ENCODE assay signal across 8 cellular contexts in genomic region chr20:50731930-50732690, GRCh38. TPM values are rescaled to one million over a fixed set of nuclear protein-coding genes. Genes with fewer than 3 reads are reported as not detected.
DNase-seq lines count a peak whose midpoint lies in the region; ATAC-seq, FAIRE-seq and TF ChIP-seq lines count a peak whose summit lies in the region.

No MANE protein-coding gene starts in this region.

- H3K4me2 ChIP-seq in K562 (ENCODE audit: insufficient read depth, low read length), result peak overlapping the region; percentile 94

- no peaks in the 10 kb centered on the region for H3K27me3 ChIP-seq in GM06990 (replicated peaks; ENCODE audit: control insufficient read depth, insufficient read depth, low read length)
- no peaks in the 10 kb centered on the region for H3K27me3 ChIP-seq in K562 (ENCODE audit: control insufficient read depth in 2 of 2, insufficient read depth in 2 of 2, low read length in 2 of 2)
- H3K27me3 ChIP-seq in aorta (ENCODE audit: control insufficient read depth in 1 of 2, insufficient read depth in 2 of 2, low read length in 1 of 2), result no peaks in the 10 kb centered on the region

- BruUV-seq in K562 (replicated peaks; lab: Mats Ljungman, UMichigan), result no TSS peak

- CTCF ChIA-PET in K562 (lab: Yijun Ruan, JAX; ENCODE audit: low intra/inter-chr PET ratio), result no interaction called here

- peak overlapping the region; percentile 15 for H2AFZ ChIP-seq in K562 (ENCODE audit: low read depth, low read length)

- H3K27ac ChIP-seq in K562 (ENCODE audit: extremely low read depth, low read depth, low read length) (peak overlapping the region; percentile 83), mesodermal cell (ENCODE audit: low read depth, low read length, severe bottlenecking) (peak overlapping the region; percentile 58), aorta (ENCODE audit: low read depth in 1 of 2, low read length in 2 of 2) (peak overlapping the region in 1 of 2 donors; percentile 22)

- H3K4me1 ChIP-seq in K562 (replicated peaks in 1 of 2; ENCODE audit: control insufficient read depth in 2 of 2, insufficient read depth in 2 of 2, low read length in 2 of 2), result peaks cover 41 to 51% of the 10 kb centered on the region in 2 experiments
- peaks cover 37% of the 10 kb centered on the region for H3K4me1 ChIP-seq in mesodermal cell (ENCODE audit: control insufficient read depth, insufficient read depth, low read length, poor library complexity, severe bottlenecking)
- H3K4me1 ChIP-seq in aorta (ENCODE audit: control insufficient read depth in 1 of 2, insufficient read depth in 2 of 2, low read length in 2 of 2), result no peaks in the 10 kb centered on the region

- TF ChIP-seq CTCF in GM06990 (IDR thresholded peaks at IDR 0.05; ENCODE audit: insufficient read depth, low read length, poor library complexity, severe bottlenecking) (no peak), K562 (IDR thresholded peaks at IDR 0.05 in 2 of 3, conservative IDR thresholded peaks at IDR 0.05 in 1 of 3; ENCODE audit: insufficient read depth in 2 of 3, low read depth in 1 of 3, low read length in 3 of 3) (no peak)

- in situ Hi-C loops in K562 (cut with MboI), result loop anchor here (10.0 kb wide), 1 partner anchor 247 kb away; no protein-coding TSS in a partner anchor

- H4K20me1 ChIP-seq in K562 (replicated peaks; ENCODE audit: control insufficient read depth, insufficient read depth, low read length), result no peaks in the 10 kb centered on the region

- H3K4me3 ChIP-seq in GM06990 (replicated peaks; ENCODE audit: low read depth, low read length) (peak overlapping the region; percentile 82), K562 (peak overlapping the region; percentile 89), mesodermal cell (ENCODE audit: extremely low read depth, insufficient read depth, low read length, poor library complexity, severe bottlenecking) (peak overlapping the region; percentile 88), aorta (ENCODE audit: low read length in 2 of 2) (peak overlapping the region; percentile 64 to 70)

- DNase-seq in GM06990 (ENCODE audit: extremely low read depth, insufficient read length) (no peak), NCI-H146 (lab: John Stamatoyannopoulos, UW) (peak; percentile 62), K562 (ENCODE audit: extremely low read depth in 1 of 4, low spot score in 3 of 4) (peak in 2 of 4 experiments; percentile 45), aorta (no peak), C1 segment of cervical spinal cord (lab: John Stamatoyannopoulos, UW) (no peak), dermis blood vessel endothelial cell (no peak), NCI-H226 (no peak)

- POLR2A ChIA-PET in K562 (lab: Yijun Ruan, JAX), result interaction anchor here (0.5 to 4.2 kb wide), 12 partner anchors 9 to 877 kb away, joined by 3 to 21 read pairs (median 3); no protein-coding TSS in a partner anchor

- no peaks in the 10 kb centered on the region for H3K9me3 ChIP-seq in K562 (replicated peaks; ENCODE audit: control insufficient read depth, insufficient read depth, low read depth, low read length)
- H3K9me3 ChIP-seq in mesodermal cell (ENCODE audit: control insufficient read depth, low read length), result no peaks in the 10 kb centered on the region
- H3K9me3 ChIP-seq in aorta (ENCODE audit: control insufficient read depth, low read length), result no peaks in the 10 kb centered on the region

- H3K79me2 ChIP-seq in K562 (ENCODE audit: control insufficient read depth, insufficient read depth, low read length), result peaks cover 57% of the 10 kb centered on the region

- no peak for TF ChIP-seq RAD21 in K562 (CRISPR knock-in tag; conservative IDR thresholded peaks at IDR 0.05 in 1 of 2, IDR thresholded peaks at IDR 0.05 in 1 of 2)

- peak; percentile 26 for FAIRE-seq in K562 (lab: Jason Lieb, UNC)

- TF ChIP-seq POLR2A in K562 (conservative IDR thresholded peaks at IDR 0.05), result no peak

- H3K9me1 ChIP-seq in K562 (ENCODE audit: control insufficient read depth, insufficient read depth, low read length), result no peaks in the 10 kb centered on the region

- intact Hi-C loops in K562 (cut with micrococcal nuclease), result loop anchor here (5.0 kb wide), 1 partner anchor 40 kb away; the partner anchor contains the start of gene RIPOR3
- intact Hi-C loops in aorta (cut with DNase I), result loop anchor here in 1 of 2 donors (5.0 kb wide), 1 partner anchor 85 kb away; no protein-coding TSS in a partner anchor

- H3K36me3 ChIP-seq in GM06990 (ENCODE audit: control insufficient read depth, insufficient read depth, low read length) (no peaks in the 10 kb centered on the region), K562 (ENCODE audit: control insufficient read depth, insufficient read depth, low read length) (peaks cover 15% of the 10 kb centered on the region), mesodermal cell (ENCODE audit: control insufficient read depth, insufficient read depth, low read length) (peaks cover 5% of the 10 kb centered on the region), aorta (ENCODE audit: control insufficient read depth in 1 of 2, insufficient read depth in 2 of 2, low read length in 1 of 2) (no peaks in the 10 kb centered on the region)

- no peak for TF ChIP-seq EP300 in K562 (IDR thresholded peaks at IDR 0.05; ENCODE audit: low read length)

- ATAC-seq in K562 (peak; percentile 13), aorta (ENCODE audit: low FRiP score) (no peak)

- 1% methylated on average over 20 of the region's 29 CpGs for WGBS in K562 (ENCODE audit: insufficient coverage, low coverage, missing lambda C conversion rate)
- WGBS in mesodermal cell (ENCODE audit: insufficient coverage in 2 of 2), 2 experiments, result 2 to 4% methylated on average over 10 to 23 of the region's 29 CpGs
- 22 to 23% methylated on average over 23 to 29 of the region's 29 CpGs for WGBS in aorta, 2 donors

- peak overlapping the region; percentile 79 to 94 for H3K9ac ChIP-seq in K562 (ENCODE audit: insufficient read depth in 1 of 2, low read depth in 2 of 2, low read length in 2 of 2)

RNA-seq across cellular contexts. Expression of gene PARD6B, which starts 0.7 kb away (rescaled TPM):
- 9.8 and 24.9 TPM in 2 replicates for total RNA-seq in K562 (2011; cell fraction: chromatin; rRNA removed; ENCODE audit: low replicate concordance)
- total RNA-seq in K562 (2011; cell fraction: nucleolus; rRNA removed), result 5.3 and 6.2 TPM in 2 replicates
- total RNA-seq in K562 (2011; cell fraction: nucleoplasm; rRNA removed), result 12.7 and 15.3 TPM in 2 replicates
- total RNA-seq in K562 (2014; rRNA removed) (5.5 and 5.9 TPM in 2 replicates), K562 (2014; rRNA removed; fragmentation: Illumina TruSeq; extraction: Trizol) (10.4 and 12.7 TPM in 2 replicates), K562 (2015; rRNA removed; fragmentation: Illumina TruSeq; extraction: Trizol) (9.0 and 9.8 TPM in 2 replicates), K562 (2021) (12.0 and 12.3 TPM in 2 replicates), aorta (1 to 10 TPM; 1.2 to 2.6 TPM), dermis blood vessel endothelial cell (0.28 and 0.85 TPM in 2 replicates)
- polyA plus RNA-seq in K562 (2011; rRNA removed) (4.5 and 5.3 TPM in 2 replicates), K562 (2014; fragmentation: Illumina TruSeq; extraction: Trizol) (1.7 and 2.5 TPM in 2 replicates), K562 (2014; fragmentation: Nextera tagmentation; extraction: Ambion mirVana) (1 to 10 TPM; 2.7 to 7.4 TPM), K562 (2014; rRNA removed) (2.5 and 2.6 TPM in 2 replicates), aorta (1 to 10 TPM in 1 of 2 donors, under 1 TPM in 1; 0.92 to 2.1 TPM)
- polyA plus RNA-seq in K562 (2011; cell fraction: cytosol; rRNA removed), result 1.5 and 2.7 TPM in 2 replicates
- polyA plus RNA-seq in K562 (2011; cell fraction: nucleus; rRNA removed), result 1.9 and 2.6 TPM in 2 replicates
- 0.96 and 1.2 TPM in 2 replicates for polyA plus RNA-seq in K562 (2012)
- polyA minus RNA-seq in K562 (2011; rRNA and poly(A)+ RNA removed), result 10.1 and 10.3 TPM in 2 replicates
- polyA minus RNA-seq in K562 (2011; cell fraction: cytosol; rRNA and poly(A)+ RNA removed), result 5.6 and 5.7 TPM in 2 replicates
- 2.2 and 3.1 TPM in 2 replicates for polyA minus RNA-seq in K562 (2011; cell fraction: nucleus; rRNA and poly(A)+ RNA removed)
- polyA plus RNA-seq in mesodermal cell (2013, experiment 1 of 2), result 4.7 TPM
- 5.9 TPM for polyA plus RNA-seq in mesodermal cell (2013, experiment 2 of 2)

RNA-seq across cellular contexts. Expression of gene RIPOR3, which starts 40.8 kb away (rescaled TPM):
- total RNA-seq in K562 (2011; cell fraction: chromatin; rRNA removed; ENCODE audit: low replicate concordance), result 220 and 451 TPM in 2 replicates
- total RNA-seq in K562 (2011; cell fraction: nucleolus; rRNA removed), result 258 and 278 TPM in 2 replicates
- total RNA-seq in K562 (2011; cell fraction: nucleoplasm; rRNA removed), result 187 and 217 TPM in 2 replicates
- total RNA-seq in K562 (2014; rRNA removed) (22.3 and 28.3 TPM in 2 replicates), K562 (2014; rRNA removed; fragmentation: Illumina TruSeq; extraction: Trizol) (9.2 and 15.5 TPM in 2 replicates), K562 (2015; rRNA removed; fragmentation: Illumina TruSeq; extraction: Trizol) (12.8 and 13.3 TPM in 2 replicates), K562 (2021) (43.3 and 46.1 TPM in 2 replicates), aorta (1 to 10 TPM; 3.4 to 8.0 TPM), dermis blood vessel endothelial cell (0.68 TPM in 1 of 2 replicates, not detected in the other)
- polyA plus RNA-seq in K562 (2011; rRNA removed) (48.8 and 65.1 TPM in 2 replicates), K562 (2014; fragmentation: Illumina TruSeq; extraction: Trizol) (21.4 and 23.4 TPM in 2 replicates), K562 (2014; fragmentation: Nextera tagmentation; extraction: Ambion mirVana) (1 to 10 TPM; 3.3 to 3.8 TPM), K562 (2014; rRNA removed) (62.7 and 66.4 TPM in 2 replicates), aorta (1 to 10 TPM in 1 of 2 donors, under 1 TPM in 1; 0.23 to 1.1 TPM)
- polyA plus RNA-seq in K562 (2011; cell fraction: cytosol; rRNA removed), result 23.4 and 24.4 TPM in 2 replicates
- 468 and 642 TPM in 2 replicates for polyA plus RNA-seq in K562 (2011; cell fraction: nucleus; rRNA removed)
- polyA plus RNA-seq in K562 (2012), result 23.3 and 29.2 TPM in 2 replicates
- polyA minus RNA-seq in K562 (2011; rRNA and poly(A)+ RNA removed), result 12.5 and 15.4 TPM in 2 replicates
- 15.8 and 20.2 TPM in 2 replicates for polyA minus RNA-seq in K562 (2011; cell fraction: cytosol; rRNA and poly(A)+ RNA removed)
- polyA minus RNA-seq in K562 (2011; cell fraction: nucleus; rRNA and poly(A)+ RNA removed), result 65.3 and 73.8 TPM in 2 replicates
- polyA plus RNA-seq in mesodermal cell (2013, experiment 1 of 2), result 9.4 TPM
- 10.0 TPM for polyA plus RNA-seq in mesodermal cell (2013, experiment 2 of 2)
